27 cellular contexts compared by ENCODE assay signal in genomic region chr7:87046456-87046855, GRCh38.
"Had no signal": no experiment of that assay in that cellular context is flagged by ENCODE, and none has a peak within 500 bp of the region (broad histone marks: within the 10 kb centered on the region; RNA-seq: fewer than 3 reads in every experiment).

No MANE protein-coding gene starts in this region.

- H3K4me3 ChIP-seq: coronary artery, dorsolateral prefrontal cortex, esophagus squamous epithelium, gastrocnemius medialis, heart right ventricle, left lung, lower lobe of right lung, mucosa of descending colon had no signal

- H3K27ac ChIP-seq: coronary artery, dorsolateral prefrontal cortex, epithelial cell of prostate, esophagus squamous epithelium, gastrocnemius medialis, heart right ventricle, left lung, lower lobe of right lung had no signal

- H3K4me1 ChIP-seq: esophagus squamous epithelium, gastrocnemius medialis, heart right ventricle, left lung, lower lobe of right lung had no signal

- H3K27ac Mint-ChIP-seq: mesothelial cell of epicardium had no signal

- H3K9me3 ChIP-seq: esophagus squamous epithelium, gastrocnemius medialis, left lung had no signal

- ATAC-seq: esophagus mucosa, gastrocnemius medialis, heart right ventricle, left cardiac atrium, left lung, left ventricle myocardium superior, lower lobe of right lung, mucosa of descending colon had no signal

- DNase-seq: dermis blood vessel endothelial cell; dorsolateral prefrontal cortex; effector CD4-positive, alpha-beta T cell; effector memory CD4-positive, alpha-beta T cell; erythroblast; esophagus squamous epithelium; foreskin fibroblast; foreskin melanocyte; gastrocnemius medialis; glutamatergic neuron; head of caudate nucleus; heart right ventricle; hippocampal formation; left cardiac atrium; left lung; left ventricle myocardium superior; lower lobe of right lung; mesenchymal stem cell; mucosa of descending colon; naive B cell had no signal

- H3K27me3 Mint-ChIP-seq: naive B cell had no signal

- H3K4me3 Mint-ChIP-seq: mesothelial cell of epicardium, naive B cell had no signal

- H3K27me3 ChIP-seq: dorsolateral prefrontal cortex, esophagus squamous epithelium, gastrocnemius medialis, heart right ventricle, left lung had no signal

- H3K36me3 ChIP-seq: esophagus squamous epithelium, gastrocnemius medialis, heart right ventricle, left lung, lower lobe of right lung had no signal

- FAIRE-seq: colon, endometrium, keratinocyte had no signal

- H3K4me1 Mint-ChIP-seq: mesothelial cell of epicardium, naive B cell had no signal
